10 cellular contexts compared by ENCODE assay signal in the genomic region with DNA sequence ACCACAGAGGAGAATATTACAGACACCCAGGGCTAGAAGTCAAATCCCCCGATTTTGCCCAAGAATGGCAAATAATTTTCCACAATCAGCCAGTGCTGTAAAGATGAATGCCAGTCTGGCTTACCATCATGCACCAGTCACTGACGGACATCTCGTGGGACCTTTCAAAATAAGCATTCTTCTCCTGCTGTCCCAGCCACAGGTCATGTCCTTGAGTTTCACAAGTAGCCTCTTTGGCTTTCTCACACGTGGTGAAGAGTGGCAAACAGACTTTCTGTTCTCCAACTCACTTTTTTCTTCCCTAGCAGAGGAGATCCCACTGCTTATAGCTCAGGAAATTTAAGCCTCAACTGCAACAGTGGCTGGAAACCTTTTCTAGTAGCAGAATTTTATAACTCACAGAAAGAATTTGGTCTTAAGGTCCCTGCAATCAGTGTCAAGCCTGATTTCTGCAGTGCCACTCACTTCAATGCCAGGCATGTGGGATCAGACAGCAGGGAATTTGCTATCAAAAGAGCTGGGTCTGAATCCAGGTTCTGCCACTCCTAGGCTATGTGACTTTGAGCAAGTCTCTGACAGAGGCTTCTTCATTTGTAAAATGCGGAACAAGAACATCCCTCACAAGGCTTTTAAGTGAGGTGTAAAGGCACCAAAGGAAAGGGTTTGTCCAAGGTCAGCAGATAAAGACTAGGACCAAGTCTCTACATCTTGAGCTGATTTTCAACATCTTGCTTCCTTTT. TPM values are rescaled to one million over a fixed set of nuclear protein-coding genes. Genes with fewer than 3 reads are reported as not detected.
DNase-seq lines count a peak whose midpoint lies in the region; ATAC-seq, FAIRE-seq and TF ChIP-seq lines count a peak whose summit lies in the region.
"Had no signal": no experiment of that assay in that cellular context is flagged by ENCODE, and none has a peak within 500 bp of the region (broad histone marks: within the 10 kb centered on the region; RNA-seq: fewer than 3 reads in every experiment).

No MANE protein-coding gene starts in this region.

- H3K4me1 ChIP-seq in Peyer's patch (peaks cover 0 to 47% (median 30%) of the 10 kb centered on the region in 4 donors), esophagus (ENCODE audit: control insufficient read depth in 2 of 2, insufficient read depth in 2 of 2, low read length in 1 of 2) (peaks cover 0 to 8% of the 10 kb centered on the region in 2 donors), spleen (peaks cover 49 to 97% (median 85%) of the 10 kb centered on the region in 6 donors)

- intact Hi-C loops in spleen (cut with DNase I; ENCODE audit: low total_unique reads), result no loop called here

- 64 to 73% methylated on average over 5 of the region's 5 CpGs for WGBS in esophagus, 2 donors
- WGBS in spleen, 5 donors, result 26 to 48% (median 37%) methylated on average over 5 of the region's 5 CpGs

- H3K36me3 ChIP-seq in Peyer's patch (peaks cover 0 to 51% (median 0%) of the 10 kb centered on the region in 3 donors), esophagus (ENCODE audit: control insufficient read depth in 2 of 2, insufficient read depth in 2 of 2, low read length in 1 of 2) (peaks cover 0 to 2% of the 10 kb centered on the region in 2 donors), spleen (peaks cover 0 to 62% (median 32%) of the 10 kb centered on the region in 6 donors)

- no peak for TF ChIP-seq POLR2A in Peyer's patch (IDR thresholded peaks at IDR 0.05)
- no peak for TF ChIP-seq POLR2A in spleen (IDR thresholded peaks at IDR 0.05)
- no peak for TF ChIP-seq POLR2A in GM12892 (IDR thresholded peaks at IDR 0.05; ENCODE audit: low read depth, low read length)

- H3K27me3 ChIP-seq in Peyer's patch, result no peaks in the 10 kb centered on the region
- no peaks in the 10 kb centered on the region for H3K27me3 ChIP-seq in esophagus (ENCODE audit: control insufficient read depth in 1 of 2, insufficient read depth in 2 of 2, low read length in 2 of 2)
- no peaks in the 10 kb centered on the region for H3K27me3 ChIP-seq in spleen (replicated peaks in 1 of 7)

- H3K9me3 ChIP-seq in Peyer's patch (no peaks in the 10 kb centered on the region), esophagus (ENCODE audit: control insufficient read depth in 2 of 2, insufficient read depth in 1 of 2, low read depth in 1 of 2, low read length in 1 of 2) (no peaks in the 10 kb centered on the region), spleen (no peaks in the 10 kb centered on the region)

- no peak for ATAC-seq in HG03045 (IDR thresholded peaks at IDR 0.05; ENCODE audit: unreplicated experiment)

- H3K27ac ChIP-seq in Peyer's patch, result peak overlapping the region; percentile 93 to 100 (median 98)
- peak overlapping the region; percentile 91 to 99 for H3K27ac ChIP-seq in esophagus (ENCODE audit: low read depth in 2 of 2, low read length in 1 of 2)
- H3K27ac ChIP-seq in spleen, result peak overlapping the region; percentile 98 to 100 (median 99)
- H3K27ac ChIP-seq: PC-9 had no signal

- DNase-seq in GF-D8 (lab: John Stamatoyannopoulos, UW), result peak; percentile 16
- DNase-seq in Peyer's patch, result no peak
- DNase-seq in spleen, result no peak
- no peak for DNase-seq in GM12892 (ENCODE audit: insufficient read length)
- no peak for DNase-seq in globus pallidus (ENCODE audit: low spot score)
- DNase-seq: DMS79, PC-9 had no signal

- no peak for FAIRE-seq in GM12892 (lab: Jason Lieb, UNC)
- FAIRE-seq: bronchial epithelial cell had no signal

- H3K4me3 ChIP-seq in Peyer's patch, result peak overlapping the region; percentile 69 to 88 (median 74)
- H3K4me3 ChIP-seq in esophagus (ENCODE audit: low read depth in 1 of 2, low read length in 2 of 2), result peak overlapping the region; percentile 13 to 14
- H3K4me3 ChIP-seq in spleen, result peak overlapping the region in 7 of 8 donors; percentile 10 to 87 (median 71)
- H3K4me3 ChIP-seq: PC-9 had no signal

- TF ChIP-seq CTCF in Peyer's patch (IDR thresholded peaks at IDR 0.05), result no peak
- no peak for TF ChIP-seq CTCF in spleen (IDR thresholded peaks at IDR 0.05 in 8 of 11, conservative IDR thresholded peaks at IDR 0.05 in 3 of 11)

RNA-seq across cellular contexts. Expression of gene PIK3IP1, which starts 3.6 kb away (rescaled TPM):
- total RNA-seq in Peyer's patch (10 to 100 TPM; 23.7 to 60.2 (median 30.7) TPM), spleen (100 to 1,000 TPM in 5 of 7 donors, 10 to 100 TPM in 2; 36.6 to 152 (median 104) TPM)
- polyA plus RNA-seq in esophagus (10 to 100 TPM; 11.5 to 15.5 TPM), spleen (10 to 100 TPM; 36.1 to 94.7 (median 40.6) TPM)
- 4.5 TPM for polyA plus RNA-seq in GM12892 (2012; ENCODE audit: missing spikeins)

RNA-seq across cellular contexts. Expression of gene PATZ1, which starts 57.5 kb away (rescaled TPM):
- total RNA-seq in Peyer's patch, result 10 to 100 TPM; 12.4 to 28.3 (median 21.2) TPM
- polyA plus RNA-seq in esophagus, result 1 to 10 TPM; 5.2 to 6.0 TPM
- 10 to 100 TPM; 24.7 to 36.9 (median 33.4) TPM for total RNA-seq in spleen
- polyA plus RNA-seq in spleen, result 10 to 100 TPM; 19.8 to 25.6 (median 20.6) TPM
- 8.2 TPM for polyA plus RNA-seq in GM12892 (2012; ENCODE audit: missing spikeins)

Comparison
In these comparisons a context has a peak if more than half of its experiments do, and no peak if none do; other contexts are left out.
1. H3K4me3 ChIP-seq: peak in every context shown above with its lines; median percentile 74 in Peyer's patch; 71 in spleen; 14 in esophagus.